Comparison of ENCODE assay signal across 10 cellular contexts in the genomic region with DNA sequence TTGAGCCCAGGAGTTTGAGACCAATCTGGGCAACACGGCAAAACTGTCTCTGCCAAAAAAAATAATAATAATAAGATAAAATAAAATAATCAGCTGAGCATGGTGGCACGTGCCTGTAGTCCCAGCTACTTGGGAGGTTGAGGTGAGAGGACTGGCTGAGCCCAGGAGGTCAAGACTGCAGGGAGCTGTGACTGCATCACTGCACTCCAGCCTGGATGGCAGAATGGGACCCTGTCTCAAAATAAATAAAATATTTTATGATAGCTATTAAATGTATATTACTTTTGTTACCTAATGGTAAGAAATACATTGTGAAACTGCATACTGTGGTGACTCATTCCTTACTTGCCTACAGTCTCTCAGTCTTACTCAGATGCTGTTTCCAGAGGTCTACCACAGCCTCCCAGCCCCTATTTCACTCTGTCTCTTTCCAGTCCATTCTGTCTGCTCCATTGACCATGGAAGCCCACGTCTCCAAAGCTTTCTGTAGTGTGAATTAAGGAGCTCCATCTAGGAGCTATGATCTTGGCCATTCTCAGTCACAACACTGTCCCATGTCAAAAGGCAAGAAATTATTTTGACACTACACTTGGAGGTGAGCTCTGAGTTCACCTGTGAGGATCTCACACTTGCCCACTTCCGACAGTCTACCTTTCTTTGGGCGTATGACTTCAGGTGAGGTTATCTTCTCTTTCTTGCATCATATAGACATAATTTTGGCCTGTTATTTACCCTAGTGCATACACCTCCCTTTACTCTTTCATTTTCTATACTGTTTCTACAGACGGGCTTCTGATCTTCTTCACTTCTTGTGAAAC. TPM values are rescaled to one million over a fixed set of nuclear protein-coding genes. Genes with fewer than 3 reads are reported as not detected.
DNase-seq lines count a peak whose midpoint lies in the region; ATAC-seq and TF ChIP-seq lines count a peak whose summit lies in the region.
"Had no signal": no experiment of that assay in that cellular context is flagged by ENCODE, and none has a peak within 500 bp of the region (broad histone marks: within the 10 kb centered on the region; RNA-seq: fewer than 3 reads in every experiment).

No MANE protein-coding gene starts in this region.

- TF ChIP-seq CTCF in activated CD8-positive, alpha-beta T cell treated with anti-CD3 and anti-CD28 coated beads for 36 hours (IDR thresholded peaks at IDR 0.05) = no peak
- no peak for TF ChIP-seq CTCF in hepatocyte (IDR thresholded peaks at IDR 0.05; ENCODE audit: poor library complexity)

- CTCF ChIA-PET in activated CD8-positive, alpha-beta T cell treated with anti-CD3 and anti-CD28 coated beads for 36 hours (lab: Charles Lee) = interaction anchor here (0.8 to 2.7 kb wide), 11 partner anchors 9 to 73 kb away, joined by 3 to 26 read pairs (median 4); no protein-coding TSS in a partner anchor

- H3K79me2 ChIP-seq in hepatocyte = no peaks in the 10 kb centered on the region

- POLR2A ChIA-PET in activated CD8-positive, alpha-beta T cell treated with anti-CD3 and anti-CD28 coated beads for 36 hours (lab: Charles Lee) = interaction anchor here (0.8 to 2.1 kb wide), 17 partner anchors 9 to 182 kb away, joined by 3 to 23 read pairs (median 6); no protein-coding TSS in a partner anchor
- POLR2A ChIA-PET in naive thymus-derived CD8-positive, alpha-beta T cell (lab: Charles Lee) = interaction anchor here (0.6 kb wide), 1 partner anchor 132 kb away, joined by 5 read pairs; no protein-coding TSS in a partner anchor

- peaks cover 17% of the 10 kb centered on the region for H3K36me3 Mint-ChIP-seq in activated CD8-positive, alpha-beta T cell treated with anti-CD3 and anti-CD28 coated beads for 36 hours (ENCODE audit: low read depth)
- no peaks in the 10 kb centered on the region for H3K36me3 Mint-ChIP-seq in naive thymus-derived CD8-positive, alpha-beta T cell

- peaks cover 68% of the 10 kb centered on the region for H3K4me1 Mint-ChIP-seq in activated CD8-positive, alpha-beta T cell treated with anti-CD3 and anti-CD28 coated beads for 36 hours (ENCODE audit: low read depth)
- H3K4me1 Mint-ChIP-seq in naive thymus-derived CD8-positive, alpha-beta T cell = peaks cover 6 to 14% (median 9%) of the 10 kb centered on the region in 4 donors
- H3K4me1 Mint-ChIP-seq: nephron had no signal

- H3K27me3 Mint-ChIP-seq in activated CD8-positive, alpha-beta T cell treated with anti-CD3 and anti-CD28 coated beads for 36 hours = no peaks in the 10 kb centered on the region
- no peaks in the 10 kb centered on the region for H3K27me3 Mint-ChIP-seq in naive thymus-derived CD8-positive, alpha-beta T cell

- no peaks in the 10 kb centered on the region for H3K4me1 ChIP-seq in hepatocyte (ENCODE audit: insufficient read depth)

- peaks cover 17% of the 10 kb centered on the region for H3K9me3 Mint-ChIP-seq in activated CD8-positive, alpha-beta T cell treated with anti-CD3 and anti-CD28 coated beads for 36 hours
- H3K9me3 Mint-ChIP-seq in naive thymus-derived CD8-positive, alpha-beta T cell = peaks cover 0 to 4% (median 0%) of the 10 kb centered on the region in 9 donors
- H3K9me3 Mint-ChIP-seq: nephron had no signal

- H3K27ac Mint-ChIP-seq in activated CD8-positive, alpha-beta T cell treated with anti-CD3 and anti-CD28 coated beads for 36 hours = peak overlapping the region; percentile 83
- H3K27ac Mint-ChIP-seq in naive thymus-derived CD8-positive, alpha-beta T cell = peak overlapping the region in 2 of 10 donors; percentile 2 to 53
- H3K27ac Mint-ChIP-seq: nephron had no signal

- WGBS in hepatocyte (ENCODE audit: low lambda C conversion rate, missing lambda C conversion rate) = 89% methylated on average over 6 of the region's 6 CpGs

- H4K20me1 ChIP-seq in hepatocyte (ENCODE audit: insufficient read depth, poor library complexity, severe bottlenecking) = no peaks in the 10 kb centered on the region
- H4K20me1 ChIP-seq: BLaER1 treated with 17β-estradiol and CSF1 and Interleukin-3, amounts not matched to agents 10 nM and 100 nM had no signal

- no peaks in the 10 kb centered on the region for H3K9me3 ChIP-seq in hepatocyte (ENCODE audit: low read depth)

- H3K27ac ChIP-seq in hepatocyte = no peak overlapping the region
- H3K27ac ChIP-seq: BLaER1 treated with 17β-estradiol and CSF1 and Interleukin-3, amounts not matched to agents 10 nM and 100 nM had no signal

- intact Hi-C loops in activated CD8-positive, alpha-beta T cell treated with anti-CD3 and anti-CD28 coated beads for 36 hours (cut with micrococcal nuclease) = loop anchor here (2.0 kb wide), 2 partner anchors 36 to 60 kb away; no protein-coding TSS in a partner anchor

- no peaks in the 10 kb centered on the region for H3K9me2 ChIP-seq in hepatocyte (replicated peaks; ENCODE audit: insufficient read depth)

- DNase-seq in activated T-cell treated with anti-CD3 and anti-CD28 coated beads for 48 hours (ENCODE audit: low read depth) (peak; percentile 23), T1000 (lab: John Stamatoyannopoulos, UW) (no peak), hepatocyte (ENCODE audit: low spot score) (no peak)
- no peak for DNase-seq in activated T-cell treated with anti-CD3 and anti-CD28 coated beads, Interleukin-2, amount 50 U/mL, for 1 hour
- peak; percentile 78 for DNase-seq in activated CD8-positive, alpha-beta T cell treated with anti-CD3 and anti-CD28 coated beads for 36 hours
- DNase-seq in stimulated activated CD4-positive, alpha-beta T cell treated with anti-CD3 and anti-CD28 coated beads, TNF-alpha, amount 100 ng/mL, for 4 hours (ENCODE audit: low read depth in 3 of 3) = peak in 2 of 3 experiments; percentile 5 to 14
- no peak for DNase-seq in naive thymus-derived CD8-positive, alpha-beta T cell

- peak; percentile 91 for ATAC-seq in HG03064 (IDR thresholded peaks at IDR 0.05; ENCODE audit: low read depth, unreplicated experiment)
- peak; percentile 84 for ATAC-seq in activated CD8-positive, alpha-beta T cell treated with anti-CD3 and anti-CD28 coated beads for 36 hours
- no peak for ATAC-seq in naive thymus-derived CD8-positive, alpha-beta T cell

- no peaks in the 10 kb centered on the region for H3K36me3 ChIP-seq in hepatocyte (replicated peaks; ENCODE audit: insufficient read depth, low read depth)
- H3K36me3 ChIP-seq: BLaER1 treated with 17β-estradiol and CSF1 and Interleukin-3, amounts not matched to agents 10 nM and 100 nM had no signal

- H3K4me3 Mint-ChIP-seq in activated CD8-positive, alpha-beta T cell treated with anti-CD3 and anti-CD28 coated beads for 36 hours = peak overlapping the region; percentile 26
- no peak overlapping the region for H3K4me3 Mint-ChIP-seq in naive thymus-derived CD8-positive, alpha-beta T cell
- H3K4me3 Mint-ChIP-seq: nephron had no signal

- no peaks in the 10 kb centered on the region for H3K27me3 ChIP-seq in hepatocyte
- H3K27me3 ChIP-seq: BLaER1 treated with 17β-estradiol and CSF1 and Interleukin-3, amounts not matched to agents 10 nM and 100 nM had no signal

- H3K4me3 ChIP-seq in hepatocyte = no peak overlapping the region
- H3K4me3 ChIP-seq: BLaER1 treated with 17β-estradiol and CSF1 and Interleukin-3, amounts not matched to agents 10 nM and 100 nM had no signal

- H3K4me2 ChIP-seq in hepatocyte = no peak overlapping the region

- no peak overlapping the region for H2AFZ ChIP-seq in hepatocyte

RNA-seq across cellular contexts. Expression of gene SNX9, which starts 22.4 kb away (rescaled TPM):
- total RNA-seq in activated CD8-positive, alpha-beta T cell treated with anti-CD3 and anti-CD28 coated beads for 36 hours = 10 to 100 TPM; 44.9 to 45.1 TPM
- 32.8 and 34.7 TPM in 2 replicates for total RNA-seq in hepatocyte
- polyA plus RNA-seq in hepatocyte = 28.7 and 34.1 TPM in 2 replicates
- 10 to 100 TPM; 38.2 TPM for total RNA-seq in naive thymus-derived CD8-positive, alpha-beta T cell
- polyA plus RNA-seq in naive thymus-derived CD8-positive, alpha-beta T cell = 10 to 100 TPM; 15.6 to 32.8 (median 19.7) TPM

Comparison
In these comparisons a context has a peak if more than half of its experiments do, and no peak if none do; other contexts are left out.
1. DNase-seq: peak in activated T-cell treated with anti-CD3 and anti-CD28 coated beads for 48 hours (single experiment), activated CD8-positive, alpha-beta T cell treated with anti-CD3 and anti-CD28 coated beads for 36 hours (single experiment) and stimulated activated CD4-positive, alpha-beta T cell treated with anti-CD3 and anti-CD28 coated beads, TNF-alpha, amount 100 ng/mL, for 4 hours (2 of 3); none in activated T-cell treated with anti-CD3 and anti-CD28 coated beads, Interleukin-2, amount 50 U/mL, for 1 hour (single experiment), T1000 (single experiment), hepatocyte (single experiment) and naive thymus-derived CD8-positive, alpha-beta T cell (0 of 10).
2. ATAC-seq: peak in HG03064 (single experiment) and activated CD8-positive, alpha-beta T cell treated with anti-CD3 and anti-CD28 coated beads for 36 hours (single experiment); none in naive thymus-derived CD8-positive, alpha-beta T cell (0 of 2).